ENCODE assay signal across 8 cellular contexts in the genomic region with DNA sequence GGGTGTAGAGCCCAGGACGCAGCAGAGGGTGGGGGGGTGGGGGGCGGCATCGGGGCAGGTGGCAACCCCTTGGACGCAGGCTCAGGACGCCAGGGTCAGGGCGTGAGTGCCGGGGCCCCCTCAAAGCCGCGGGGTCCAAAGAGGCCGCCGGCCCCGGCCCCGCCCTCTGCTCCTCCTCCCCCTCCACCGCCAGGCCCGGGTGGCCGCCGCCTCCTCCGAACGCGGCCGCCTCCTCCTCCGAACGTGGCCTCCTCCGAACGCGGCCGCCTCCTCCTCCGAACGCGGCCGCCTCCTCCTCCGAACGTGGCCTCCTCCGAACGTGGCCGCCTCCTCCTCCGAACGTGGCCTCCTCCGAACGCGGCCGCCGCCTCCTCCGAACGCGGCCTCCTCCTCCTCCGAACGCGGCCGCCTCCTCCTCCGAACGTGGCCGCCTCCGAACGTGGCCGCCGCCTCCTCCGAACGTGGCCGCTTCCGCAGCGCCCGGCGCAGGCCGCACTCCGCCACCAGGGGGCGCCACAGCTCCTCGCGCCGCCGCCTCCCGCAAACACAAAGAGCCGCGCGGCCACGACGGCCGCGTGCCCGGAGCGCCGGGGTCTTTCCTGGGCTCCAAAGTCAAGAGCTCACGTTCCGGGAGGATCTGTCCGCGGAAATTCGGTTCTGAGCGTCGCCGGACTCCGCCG. TPM values are rescaled to one million over a fixed set of nuclear protein-coding genes. Genes with fewer than 3 reads are reported as not detected.
A peak's percentile ranks its signal among the peaks of the same experiment; 100 is the strongest.
DNase-seq lines count a peak whose midpoint lies in the region; ATAC-seq and TF ChIP-seq lines count a peak whose summit lies in the region.

No MANE protein-coding gene starts in this region.

- ATAC-seq in activated CD4-positive, CD25-positive, alpha-beta regulatory T cell treated with anti-CD3 and anti-CD28 coated beads, Interleukin-2, amount 50 U/mL, for 24 hours = peak; percentile 88 to 89
- no peak for ATAC-seq in HG03378 (IDR thresholded peaks at IDR 0.05; ENCODE audit: unreplicated experiment)

- DNase-seq in Caco-2 = peak; percentile 67 to 80
- DNase-seq in H7 = peak; percentile 97
- DNase-seq in NCI-H2171 (lab: John Stamatoyannopoulos, UW) = peak; percentile 69
- peak; percentile 82 to 94 for DNase-seq in cardiac fibroblast (ENCODE audit: low read depth in 2 of 2)
- peak; percentile 84 for DNase-seq in kidney tubule cell (ENCODE audit: low spot score)
- peak; percentile 84 to 93 for DNase-seq in stimulated activated CD4-positive, alpha-beta T cell treated with anti-CD3 and anti-CD28 coated beads, Interleukin-2, amount 100 ng/mL, for 48 hours

- no peaks in the 10 kb centered on the region for H3K4me1 ChIP-seq in Caco-2

- no peaks in the 10 kb centered on the region for H3K9me3 Mint-ChIP-seq in Caco-2 (ENCODE audit: unreplicated experiment)

- peak overlapping the region; percentile 72 for H3K4me3 Mint-ChIP-seq in Caco-2 (ENCODE audit: unreplicated experiment)

- BruUV-seq in Caco-2 (replicated peaks; lab: Mats Ljungman, UMichigan) = no TSS peak

- POLR2A ChIA-PET in Caco-2 (lab: Charles Lee) = no interaction called here

- H3K27me3 ChIP-seq in Caco-2 (replicated peaks; ENCODE audit: control insufficient read depth, insufficient read depth, low read length) = no peaks in the 10 kb centered on the region
- H3K27me3 ChIP-seq in H7 (ENCODE audit: control insufficient read depth, insufficient read depth, low read length) = peaks cover 31% of the 10 kb centered on the region

- H3K36me3 Mint-ChIP-seq in Caco-2 (ENCODE audit: insufficient read depth, unreplicated experiment) = no peaks in the 10 kb centered on the region

- no peak overlapping the region for H3K27ac Mint-ChIP-seq in Caco-2 (ENCODE audit: unreplicated experiment)

- H3K27me3 Mint-ChIP-seq in Caco-2 (ENCODE audit: insufficient read depth, unreplicated experiment) = no peaks in the 10 kb centered on the region

- no peaks in the 10 kb centered on the region for H3K4me1 Mint-ChIP-seq in Caco-2 (ENCODE audit: low read depth, unreplicated experiment)

- peak overlapping the region; percentile 35 for H3K4me3 ChIP-seq in Caco-2 (ENCODE audit: low read depth, low read length)
- peak overlapping the region; percentile 51 for H3K4me3 ChIP-seq in H7 (ENCODE audit: insufficient read depth, low read depth, low read length)
- H3K4me3 ChIP-seq in cardiac fibroblast (replicated peaks in 1 of 2; ENCODE audit: low read depth in 2 of 2, low read length in 2 of 2) = peak overlapping the region; percentile 43 to 60

- intact Hi-C loops in Caco-2 (cut with micrococcal nuclease; ENCODE audit: unreplicated experiment) = loop anchor here (5.0 kb wide), 1 partner anchor 33 kb away; no protein-coding TSS in a partner anchor

- TF ChIP-seq CTCF in Caco-2 (IDR thresholded peaks at IDR 0.05; ENCODE audit: insufficient read depth in 1 of 2, low read depth in 1 of 2, low read length in 1 of 2, severe bottlenecking in 1 of 2, unreplicated experiment in 1 of 2) = peak; percentile 47 to 90
- TF ChIP-seq CTCF in cardiac fibroblast (IDR thresholded peaks at IDR 0.05; ENCODE audit: low read depth, low read length) = peak; percentile 35

- H3K9me3 ChIP-seq in Caco-2 = no peaks in the 10 kb centered on the region

- H3K36me3 ChIP-seq in Caco-2 (ENCODE audit: control insufficient read depth, insufficient read depth, low read length) = no peaks in the 10 kb centered on the region
- no peaks in the 10 kb centered on the region for H3K36me3 ChIP-seq in H7 (replicated peaks; ENCODE audit: control insufficient read depth, insufficient read depth, low read length)

- CTCF ChIA-PET in Caco-2 (lab: Charles Lee) = interaction anchor here (0.6 to 1.3 kb wide), 5 partner anchors 16 to 1966 kb away, joined by 3 to 10 read pairs (median 8); no protein-coding TSS in a partner anchor

RNA-seq across cellular contexts. Expression of a gene that starts 19.3 kb away (rescaled TPM):
- total RNA-seq in Caco-2 (2022) = 0.54 and 0.63 TPM in 2 replicates
- total RNA-seq in H7 (2014; rRNA removed; shearing (Covaris generic)) = 14.8 and 17.4 TPM in 2 replicates

RNA-seq across cellular contexts. Expression of a gene that starts 54.6 kb away (rescaled TPM):
- total RNA-seq in Caco-2 (2022) = 93.4 and 94.1 TPM in 2 replicates
- total RNA-seq in H7 (2014; rRNA removed; shearing (Covaris generic)) = 239 and 287 TPM in 2 replicates

RNA-seq across cellular contexts. Expression of a gene that starts 56.0 kb away (rescaled TPM):
- 33.1 and 34.4 TPM in 2 replicates for total RNA-seq in Caco-2 (2022)
- total RNA-seq in H7 (2014; rRNA removed; shearing (Covaris generic)) = 50.8 and 87.8 TPM in 2 replicates
